ENCODE assay signal across 2 cellular contexts in genomic region chr7:155229548-155230168, GRCh38.
TF ChIP-seq lines count a peak whose summit lies in the region.

No MANE protein-coding gene starts in this region.

TF ChIP-seq in SK-N-SH, 30 proteins besides CTCF, POLR2A, EP300 and RAD21 (continued from another document):
- TF ChIP-seq, protein P1, sequence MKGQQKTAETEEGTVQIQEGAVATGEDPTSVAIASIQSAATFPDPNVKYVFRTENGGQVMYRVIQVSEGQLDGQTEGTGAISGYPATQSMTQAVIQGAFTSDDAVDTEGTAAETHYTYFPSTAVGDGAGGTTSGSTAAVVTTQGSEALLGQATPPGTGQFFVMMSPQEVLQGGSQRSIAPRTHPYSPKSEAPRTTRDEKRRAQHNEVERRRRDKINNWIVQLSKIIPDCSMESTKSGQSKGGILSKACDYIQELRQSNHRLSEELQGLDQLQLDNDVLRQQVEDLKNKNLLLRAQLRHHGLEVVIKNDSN (IDR thresholded peaks at IDR 0.05; ENCODE audit: borderline replicate concordance, low read depth): no peak
- no peak for TF ChIP-seq TEAD4 (IDR thresholded peaks at IDR 0.05; ENCODE audit: borderline replicate concordance, insufficient read depth)
- TF ChIP-seq YY1 (IDR thresholded peaks at IDR 0.05; ENCODE audit: low read depth): no peak
- TF ChIP-seq POLR2AphosphoS5 (IDR thresholded peaks at IDR 0.05; ENCODE audit: low read depth, low read length): no peak
- no peak for TF ChIP-seq EZH2phosphoT487 (IDR thresholded peaks at IDR 0.05; ENCODE audit: borderline replicate concordance, low read depth)
- no peak for TF ChIP-seq GABPA (IDR thresholded peaks at IDR 0.05; ENCODE audit: low read depth)

TF ChIP-seq in SK-N-SH treated with all-trans-retinoic acid at 6 μM for 48 hours, 23 proteins besides CTCF, POLR2A, EP300 and RAD21 (continued from another document):
- TF ChIP-seq TSHZ2 (CRISPR knock-in tag; IDR thresholded peaks at IDR 0.05) (no peak), CSDC2 (CRISPR knock-in tag; IDR thresholded peaks at IDR 0.05) (no peak), TOX (CRISPR knock-in tag; IDR thresholded peaks at IDR 0.05; ENCODE audit: borderline replicate concordance) (no peak)
